Comparison of ENCODE assay signal across 8 cellular contexts in the genomic region with DNA sequence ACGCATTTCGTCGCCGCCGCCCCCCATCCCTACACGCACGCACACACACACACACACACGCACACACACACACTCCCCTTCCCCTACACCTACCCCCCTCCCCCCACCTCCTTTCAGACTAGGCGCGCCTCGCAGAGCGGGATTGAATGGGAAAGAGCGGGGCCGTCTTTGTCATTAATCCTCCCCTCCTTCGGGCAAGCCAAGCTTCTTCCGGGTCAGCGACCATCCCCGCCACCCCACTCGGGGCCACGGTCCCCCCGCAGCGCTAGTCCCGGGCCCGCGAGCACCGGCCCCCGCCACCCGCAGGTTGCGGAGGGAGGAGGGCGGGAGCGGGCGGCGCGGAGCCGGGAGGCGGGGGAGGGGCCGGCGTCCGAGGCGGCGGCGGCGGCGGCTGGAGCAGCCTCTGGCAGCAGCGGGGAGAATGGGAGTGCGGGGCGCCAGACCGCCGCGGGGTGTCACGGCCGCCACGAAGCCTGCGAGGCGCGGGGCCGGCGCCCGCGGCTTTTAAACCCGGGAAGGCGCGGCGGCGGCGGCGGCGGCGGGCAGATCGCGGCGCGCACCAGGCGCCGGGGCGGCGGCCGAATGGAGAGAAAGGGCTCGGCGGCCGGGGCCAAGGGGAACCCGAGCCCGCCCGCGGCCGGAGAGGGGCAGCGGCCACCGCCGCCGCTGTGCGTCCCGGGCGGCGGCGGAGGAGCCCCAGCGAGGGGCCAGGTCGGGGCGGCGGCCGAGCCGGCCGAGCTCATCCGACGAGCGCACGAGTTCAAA. TPM values are rescaled to one million over a fixed set of nuclear protein-coding genes. Genes with fewer than 3 reads are reported as not detected.
DNase-seq lines count a peak whose midpoint lies in the region; ATAC-seq and TF ChIP-seq lines count a peak whose summit lies in the region.

Gene TTC9, plus strand, starts transcription at position 369 of the 765 bp plus-strand sequence. Its CDS starts 214 bp downstream, at position 583.

- H3K79me1 ChIP-seq in neuronal stem cell (ENCODE audit: low read depth, low read length): peaks cover 2% of the 10 kb centered on the region

- H3K9me3 ChIP-seq in neuronal stem cell (replicated peaks in 1 of 2; ENCODE audit: control insufficient read depth in 2 of 2, insufficient read depth in 1 of 2, low read depth in 1 of 2, low read length in 2 of 2): no peaks in the 10 kb centered on the region

- H2BK5ac ChIP-seq in neuronal stem cell (ENCODE audit: low read length): peak within 1 kb of the TSS; percentile 91

- no peaks in the 10 kb centered on the region for H3K36me3 ChIP-seq in neuronal stem cell (replicated peaks in 1 of 2; ENCODE audit: control insufficient read depth in 2 of 2, insufficient read depth in 2 of 2, low read length in 2 of 2)

- no peak within 1 kb of the TSS for H4K91ac ChIP-seq in neuronal stem cell (ENCODE audit: low read depth, low read length, poor library complexity)

- peak within 1 kb of the TSS; percentile 98 for H2AFZ ChIP-seq in neuronal stem cell (ENCODE audit: low read length)

- peak within 1 kb of the TSS; percentile 31 for H3K14ac ChIP-seq in neuronal stem cell (ENCODE audit: low read length)

- peak within 1 kb of the TSS; percentile 89 for H3K4me2 ChIP-seq in neuronal stem cell (ENCODE audit: insufficient read depth, low read length, poor library complexity, severe bottlenecking)

- no CpG with 5 or more reads among the region's 106 CpGs for WGBS in neuronal stem cell (ENCODE audit: extremely low coverage in 2 of 2, insufficient read length in 2 of 2, insufficient replicate concordance in 1 of 2), 2 donors

- H3K4me3 ChIP-seq in fibroblast of the aortic adventitia (ENCODE audit: low read depth, low read length): peak within 1 kb of the TSS; percentile 64
- H3K4me3 ChIP-seq in neuronal stem cell (ENCODE audit: low read length in 2 of 2): peak within 1 kb of the TSS; percentile 63 to 93

- peak; percentile 28 for ATAC-seq in HG03520 (IDR thresholded peaks at IDR 0.05; ENCODE audit: unreplicated experiment)

- H4K8ac ChIP-seq in neuronal stem cell (ENCODE audit: low read depth, low read length): peak within 1 kb of the TSS; percentile 72

- TF ChIP-seq CTCF in fibroblast of the aortic adventitia (IDR thresholded peaks at IDR 0.05; ENCODE audit: insufficient read depth, low read length): no peak

- H3K4me1 ChIP-seq in neuronal stem cell (ENCODE audit: control insufficient read depth in 2 of 2, insufficient read depth in 1 of 2, low read depth in 1 of 2, low read length in 2 of 2): peaks cover 13 to 18% of the 10 kb centered on the region in 2 donors

- no peak within 1 kb of the TSS for H3K23ac ChIP-seq in neuronal stem cell (ENCODE audit: low read depth, low read length, poor library complexity)

- peak within 1 kb of the TSS; percentile 90 for H3K9ac ChIP-seq in neuronal stem cell (ENCODE audit: low read depth, low read length, poor library complexity)

- no peak within 1 kb of the TSS for H3K4ac ChIP-seq in neuronal stem cell (ENCODE audit: low read length)

- peak within 1 kb of the TSS; percentile 61 for H2BK120ac ChIP-seq in neuronal stem cell (ENCODE audit: low read depth, low read length)

- peaks cover 0 to 19% (median 12%) of the 10 kb centered on the region in 3 experiments for H3K27me3 ChIP-seq in neuronal stem cell (ENCODE audit: control insufficient read depth in 3 of 3, insufficient read depth in 3 of 3, low read depth in 1 of 3, low read length in 3 of 3)

- no peak within 1 kb of the TSS for H3K27ac ChIP-seq in neuronal stem cell (replicated peaks; ENCODE audit: low read length)

- H2BK12ac ChIP-seq in neuronal stem cell (ENCODE audit: low read length): no peak within 1 kb of the TSS

- H3K18ac ChIP-seq in neuronal stem cell (ENCODE audit: low read length): peak within 1 kb of the TSS; percentile 94

- peak; percentile 66 for DNase-seq in DMS53 (lab: John Stamatoyannopoulos, UW)
- DNase-seq in DMS53 treated with DMSO at 0.1 percent for 48 hours (lab: John Stamatoyannopoulos, UW; ENCODE audit: unreplicated experiment): no peak
- DNase-seq in activated CD8-positive, alpha-beta memory T cell treated with anti-CD3 and anti-CD28 coated beads, Interleukin-2, amount 50 U/mL, for 4 hours: peak; percentile 25
- DNase-seq in fibroblast of the aortic adventitia (ENCODE audit: low read depth): no peak
- peak; percentile 48 for DNase-seq in neuronal stem cell (ENCODE audit: low spot score)
- no peak for DNase-seq in effector CD8-positive, alpha-beta T cell (lab: John Stamatoyannopoulos, UW)
- DNase-seq in middle frontal gyrus (ENCODE audit: extremely low spot score, low spot score): no peak

- peak within 1 kb of the TSS; percentile 46 for H2AK5ac ChIP-seq in neuronal stem cell (ENCODE audit: low read depth, low read length)

- peak within 1 kb of the TSS; percentile 84 for H2BK15ac ChIP-seq in neuronal stem cell (ENCODE audit: low read length)

RNA-seq across cellular contexts. Expression of gene TTC9, which starts in this region (rescaled TPM):
- total RNA-seq in fibroblast of the aortic adventitia (ENCODE audit: low replicate concordance): 0.16 and 0.45 TPM in 2 replicates
- polyA plus RNA-seq in neuronal stem cell (2013, experiment 1 of 2): 3.7 TPM
- polyA plus RNA-seq in neuronal stem cell (2013, experiment 2 of 2): 3.8 TPM

Comparison
In these comparisons a context has a peak if more than half of its experiments do, and no peak if none do; other contexts are left out.
1. DNase-seq: peak in DMS53 (single experiment), activated CD8-positive, alpha-beta memory T cell treated with anti-CD3 and anti-CD28 coated beads, Interleukin-2, amount 50 U/mL, for 4 hours (single experiment) and neuronal stem cell (single experiment); none in DMS53 treated with DMSO at 0.1 percent for 48 hours (single experiment), fibroblast of the aortic adventitia (single experiment), effector CD8-positive, alpha-beta T cell (single experiment) and middle frontal gyrus (single experiment).